Comparison of ENCODE assay signal across 8 cellular contexts in genomic region chr5:119341452-119342349, GRCh38. TPM values are rescaled to one million over a fixed set of nuclear protein-coding genes. Genes with fewer than 3 reads are reported as not detected.
DNase-seq lines count a peak whose midpoint lies in the region; ATAC-seq and TF ChIP-seq lines count a peak whose summit lies in the region.

No MANE protein-coding gene starts in this region.

- H2AFZ ChIP-seq in PC-9, result no peak overlapping the region

- intact Hi-C loops in CD8-positive, alpha-beta T cell (cut with DNase I, micrococcal nuclease), result loop anchor here (1.0 to 5.0 kb wide), 6 partner anchors 8 to 73 kb away; no protein-coding TSS in a partner anchor
- intact Hi-C loops in PC-9 (cut with micrococcal nuclease; ENCODE audit: unreplicated experiment), result no loop called here

- H3K79me2 ChIP-seq in PC-9 (ENCODE audit: low read depth), result no peaks in the 10 kb centered on the region

- no peaks in the 10 kb centered on the region for H3K9me3 ChIP-seq in CD8-positive, alpha-beta T cell (ENCODE audit: low read length)
- no peaks in the 10 kb centered on the region for H3K9me3 ChIP-seq in PC-9 (ENCODE audit: insufficient read depth, low read depth)

- H3K27me3 ChIP-seq in CD8-positive, alpha-beta T cell (ENCODE audit: insufficient read depth, low read length), result no peaks in the 10 kb centered on the region
- no peaks in the 10 kb centered on the region for H3K27me3 ChIP-seq in PC-9 (ENCODE audit: insufficient read depth, low read depth)

- no peaks in the 10 kb centered on the region for H3K9me3 Mint-ChIP-seq in CD8-positive, alpha-beta T cell
- no peaks in the 10 kb centered on the region for H3K9me3 Mint-ChIP-seq in activated T-cell treated with anti-CD3 and anti-CD28 coated beads, Interleukin-2, amount 50 U/mL, for 72 hours

- POLR2A ChIA-PET in CD8-positive, alpha-beta T cell (lab: Charles Lee), result interaction anchor here (0.6 to 4.3 kb wide), 14 partner anchors 10 to 69 kb away, joined by 3 to 22 read pairs (median 4); no protein-coding TSS in a partner anchor
- POLR2A ChIA-PET in PC-9 (lab: Charles Lee; ENCODE audit: unreplicated experiment), result no interaction called here

- BruUV-seq in PC-9 (replicated peaks; lab: Mats Ljungman, UMichigan), result no TSS peak

- H3K27ac ChIP-seq in CD8-positive, alpha-beta T cell (ENCODE audit: low read depth, low read length), result peak overlapping the region; percentile 8
- H3K27ac ChIP-seq in PC-9, result no peak overlapping the region

- peaks cover 96% of the 10 kb centered on the region for H3K4me1 ChIP-seq in CD8-positive, alpha-beta T cell (ENCODE audit: insufficient read depth, low read length)
- H3K4me1 ChIP-seq in PC-9 (replicated peaks; ENCODE audit: insufficient read depth), result no peaks in the 10 kb centered on the region

- peaks cover 95% of the 10 kb centered on the region for H3K4me1 Mint-ChIP-seq in CD8-positive, alpha-beta T cell (ENCODE audit: low read depth)
- peaks cover 98% of the 10 kb centered on the region for H3K4me1 Mint-ChIP-seq in activated T-cell treated with anti-CD3 and anti-CD28 coated beads, Interleukin-2, amount 50 U/mL, for 72 hours (ENCODE audit: low read depth)

- H3K4me2 ChIP-seq in PC-9, result no peak overlapping the region

- H3F3A ChIP-seq in PC-9 (ENCODE audit: insufficient read depth, low read depth), result no peaks in the 10 kb centered on the region

- peak overlapping the region; percentile 94 for H3K27ac Mint-ChIP-seq in CD8-positive, alpha-beta T cell
- peak overlapping the region; percentile 92 for H3K27ac Mint-ChIP-seq in activated T-cell treated with anti-CD3 and anti-CD28 coated beads, Interleukin-2, amount 50 U/mL, for 72 hours

- no peaks in the 10 kb centered on the region for H3K36me3 ChIP-seq in CD8-positive, alpha-beta T cell (ENCODE audit: insufficient read depth, low read length)
- no peaks in the 10 kb centered on the region for H3K36me3 ChIP-seq in PC-9 (ENCODE audit: low read depth)

- no peak for DNase-seq in CD8-positive, alpha-beta T cell
- DNase-seq in activated T-cell treated with anti-CD3 and anti-CD28 coated beads, Interleukin-2, amount 50 U/mL, for 72 hours, result peak; percentile 29 to 50
- no peak for DNase-seq in NCI-H2227 (lab: John Stamatoyannopoulos, UW; ENCODE audit: unreplicated experiment)
- DNase-seq in retina, result no peak
- no peak for DNase-seq in foreskin melanocyte
- DNase-seq in PC-9, result no peak

- TF ChIP-seq CTCF in CD8-positive, alpha-beta T cell (IDR thresholded peaks at IDR 0.05), result no peak
- no peak for TF ChIP-seq CTCF in PC-9 (conservative IDR thresholded peaks at IDR 0.05)

- H3K4me3 ChIP-seq in CD8-positive, alpha-beta T cell (ENCODE audit: low read depth, low read length), result no peak overlapping the region
- no peak overlapping the region for H3K4me3 ChIP-seq in PC-9

- H3K4me3 Mint-ChIP-seq in CD8-positive, alpha-beta T cell, result peak overlapping the region; percentile 75
- H3K4me3 Mint-ChIP-seq in activated T-cell treated with anti-CD3 and anti-CD28 coated beads, Interleukin-2, amount 50 U/mL, for 72 hours, result peak overlapping the region; percentile 83 to 95

- peak; percentile 6 for ATAC-seq in CD8-positive, alpha-beta T cell
- ATAC-seq in GM19463 (IDR thresholded peaks at IDR 0.05; ENCODE audit: unreplicated experiment), result peak; percentile 42
- ATAC-seq in HG03432 (IDR thresholded peaks at IDR 0.05; ENCODE audit: unreplicated experiment), result peak; percentile 52
- peak; percentile 44 to 46 for ATAC-seq in activated T-cell treated with anti-CD3 and anti-CD28 coated beads, Interleukin-2, amount 50 U/mL, for 72 hours (replicated peaks in 1 of 2)

- H4K20me1 ChIP-seq in PC-9 (ENCODE audit: insufficient read depth), result no peaks in the 10 kb centered on the region

- H3K27me3 Mint-ChIP-seq in CD8-positive, alpha-beta T cell (ENCODE audit: low read depth), result no peaks in the 10 kb centered on the region
- H3K27me3 Mint-ChIP-seq in activated T-cell treated with anti-CD3 and anti-CD28 coated beads, Interleukin-2, amount 50 U/mL, for 72 hours (ENCODE audit: low read depth), result no peaks in the 10 kb centered on the region

- H3K36me3 Mint-ChIP-seq in CD8-positive, alpha-beta T cell, result peaks cover 17% of the 10 kb centered on the region
- H3K36me3 Mint-ChIP-seq in activated T-cell treated with anti-CD3 and anti-CD28 coated beads, Interleukin-2, amount 50 U/mL, for 72 hours (ENCODE audit: insufficient read depth in 2 of 2), result peaks cover 2 to 3% of the 10 kb centered on the region in 2 donors

- no peaks in the 10 kb centered on the region for H3K9me2 ChIP-seq in PC-9 (ENCODE audit: insufficient read depth)

- CTCF ChIA-PET in CD8-positive, alpha-beta T cell (lab: Charles Lee), result interaction anchor here (1.1 to 2.7 kb wide), 8 partner anchors 16 to 354 kb away, joined by 3 to 18 read pairs (median 4); partner anchors contain the start of gene DTWD2
- CTCF ChIA-PET in PC-9 (lab: Charles Lee), result no interaction called here

RNA-seq across cellular contexts. Expression of gene TNFAIP8, which starts 14.1 kb away (rescaled TPM):
- total RNA-seq in CD8-positive, alpha-beta T cell, result 10 to 100 TPM; 62.3 to 63.0 TPM
- total RNA-seq in activated T-cell treated with anti-CD3 and anti-CD28 coated beads, Interleukin-2, amount 50 U/mL, for 72 hours, result 100 to 1,000 TPM; 117 to 137 TPM
- 15.0 and 16.4 TPM in 2 replicates for total RNA-seq in PC-9 (2021)

Comparison
In these comparisons a context has a peak if more than half of its experiments do, and no peak if none do; other contexts are left out.
1. DNase-seq: peak in activated T-cell treated with anti-CD3 and anti-CD28 coated beads, Interleukin-2, amount 50 U/mL, for 72 hours (2 of 2); none in CD8-positive, alpha-beta T cell (0 of 7), NCI-H2227 (single experiment), retina (single experiment), foreskin melanocyte (single experiment) and PC-9 (0 of 2).
2. Peak in every context shown above with its lines, with median percentiles within 50 percentile points of each other: ATAC-seq.